8 cellular contexts compared by ENCODE assay signal in the genomic region with DNA sequence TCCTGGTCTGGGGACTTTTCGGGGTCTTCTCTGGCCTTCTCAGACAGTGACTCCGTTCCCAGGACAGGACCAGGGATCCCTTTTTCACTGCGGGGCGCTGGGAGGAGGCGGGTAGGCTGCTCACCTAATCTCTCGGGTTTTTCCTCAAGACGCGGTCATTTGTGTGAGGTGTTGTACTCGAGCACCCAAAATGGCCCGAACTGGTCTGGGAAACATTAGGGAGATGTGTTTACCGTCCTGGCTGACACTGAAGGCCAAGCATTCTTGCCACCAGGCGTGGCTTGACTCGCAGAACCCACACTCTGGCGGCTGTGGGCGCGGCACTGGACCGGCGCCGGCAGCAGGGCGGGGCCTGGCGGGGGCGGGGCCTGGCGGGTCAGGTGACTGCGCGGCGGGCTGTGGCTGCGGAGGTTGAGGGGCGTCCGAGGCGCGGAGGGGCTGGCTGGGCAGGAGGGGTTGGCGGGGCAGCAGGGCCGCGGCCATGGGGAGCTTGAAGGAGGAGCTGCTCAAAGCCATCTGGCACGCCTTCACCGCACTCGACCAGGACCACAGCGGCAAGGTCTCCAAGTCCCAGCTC. TPM values are rescaled to one million over a fixed set of nuclear protein-coding genes. Genes with fewer than 3 reads are reported as not detected.
A peak's percentile ranks its signal among the peaks of the same experiment; 100 is the strongest.
DNase-seq lines count a peak whose midpoint lies in the region; ATAC-seq, FAIRE-seq and TF ChIP-seq lines count a peak whose summit lies in the region.

A gene (plus strand): TSS at position 379 of the 577 bp plus-strand sequence. CDS start 103 bp downstream, at position 482.

- H3K4me3 Mint-ChIP-seq in neural progenitor cell, result peak within 1 kb of the TSS; percentile 93

- intact Hi-C loops in stomach (cut with DNase I; ENCODE audit: low total_unique reads), result no loop called here

- H3K27me3 ChIP-seq in neural progenitor cell, result no peaks in the 10 kb centered on the region
- no peaks in the 10 kb centered on the region for H3K27me3 ChIP-seq in stomach

- H3K27me3 Mint-ChIP-seq in neural progenitor cell (ENCODE audit: insufficient read depth, low read depth), result peaks cover 9% of the 10 kb centered on the region

- DNase-seq in Caki2 (ENCODE audit: low read depth) (peak; percentile 57), HS-27A (ENCODE audit: low read depth) (peak; percentile 73), RCC 7860 (ENCODE audit: low spot score) (peak; percentile 59), fibroblast of villous mesenchyme (ENCODE audit: low read depth) (peak; percentile 91), neural progenitor cell (ENCODE audit: low spot score) (peak; percentile 93), stomach (peak; percentile 90)
- peak; percentile 92 for DNase-seq in activated effector memory CD4-positive, alpha-beta T cell treated with anti-CD3 and anti-CD28 coated beads, Interleukin-2, amount 50 U/mL, for 16 hours

- H3K36me3 ChIP-seq in neural progenitor cell (peaks cover 8% of the 10 kb centered on the region), stomach (no peaks in the 10 kb centered on the region)

- peak within 1 kb of the TSS; percentile 96 for H2AFZ ChIP-seq in neural progenitor cell (replicated peaks)

- H3K4me1 Mint-ChIP-seq in neural progenitor cell, result peaks cover 10% of the 10 kb centered on the region

- in situ Hi-C loops in Caki2 (cut with HindIII; ENCODE audit: low pct_unique_long_range_greater_than_20kb, low sequenced_read_pairs), result no loop called here

- TF ChIP-seq CTCF in fibroblast of villous mesenchyme (IDR thresholded peaks at IDR 0.05; ENCODE audit: insufficient read depth, low read depth, low read length), result peak; percentile 58
- TF ChIP-seq CTCF in neural progenitor cell (IDR thresholded peaks at IDR 0.05), result peak; percentile 40
- peak in 5 of 7 experiments; percentile 30 to 57 (median 36) for TF ChIP-seq CTCF in stomach (IDR thresholded peaks at IDR 0.05)

- peak; percentile 73 for ATAC-seq in GM19468 (IDR thresholded peaks at IDR 0.05; ENCODE audit: extremely low read depth, unreplicated experiment)

- no peaks in the 10 kb centered on the region for H4K20me1 ChIP-seq in neural progenitor cell (ENCODE audit: low read depth)

- TF ChIP-seq EP300 in stomach (IDR thresholded peaks at IDR 0.05), result no peak

- H3K4me3 ChIP-seq in fibroblast of villous mesenchyme (ENCODE audit: low read depth, low read length) (peak within 1 kb of the TSS; percentile 75), neural progenitor cell (peak within 1 kb of the TSS; percentile 89), stomach (peak within 1 kb of the TSS; percentile 79 to 98 (median 87))

- H3K9me3 Mint-ChIP-seq in neural progenitor cell, result peaks cover 24% of the 10 kb centered on the region

- H3K79me2 ChIP-seq in neural progenitor cell (ENCODE audit: low read depth), result peaks cover 47% of the 10 kb centered on the region

- WGBS in stomach, 5 donors, result 0 to 2% (median 1%) methylated on average over 27 to 38 of the region's 38 CpGs

- H3K27ac Mint-ChIP-seq in neural progenitor cell, result peak within 1 kb of the TSS; percentile 46

- H3K4me1 ChIP-seq in neural progenitor cell (no peaks in the 10 kb centered on the region), stomach (peaks cover 0 to 36% (median 14%) of the 10 kb centered on the region in 4 donors)

- H3K9ac ChIP-seq in neural progenitor cell, result peak within 1 kb of the TSS; percentile 37

- no peak for FAIRE-seq in RCC 7860 (lab: Jason Lieb, UNC)

- peaks cover 17% of the 10 kb centered on the region for H3K36me3 Mint-ChIP-seq in neural progenitor cell

- peaks cover 17% of the 10 kb centered on the region for H3F3A ChIP-seq in neural progenitor cell (ENCODE audit: low read depth)

- H3K27ac ChIP-seq in neural progenitor cell, result no peak within 1 kb of the TSS
- H3K27ac ChIP-seq in stomach, result peak within 1 kb of the TSS; percentile 86 to 98 (median 95)

- peak within 1 kb of the TSS; percentile 90 for H3K4me2 ChIP-seq in neural progenitor cell

- H3K9me3 ChIP-seq in neural progenitor cell (ENCODE audit: low read depth), result peaks cover 10% of the 10 kb centered on the region
- peaks cover 0 to 7% (median 0%) of the 10 kb centered on the region in 4 donors for H3K9me3 ChIP-seq in stomach

- no peak for TF ChIP-seq POLR2A in stomach (IDR thresholded peaks at IDR 0.05)

RNA-seq across cellular contexts. Expression of the gene that starts here (rescaled TPM):
- 12.0 and 22.1 TPM in 2 replicates for total RNA-seq in Caki2 (2014; rRNA removed; shearing (Covaris generic); ENCODE audit: low replicate concordance)
- 52.8 and 63.0 TPM in 2 replicates for total RNA-seq in fibroblast of villous mesenchyme
- total RNA-seq in neural progenitor cell (ENCODE audit: low replicate concordance), result 18.3 and 25.5 TPM in 2 replicates
- 10 to 100 TPM; 18.2 to 39.5 (median 19.8) TPM for total RNA-seq in stomach
- 10 to 100 TPM in 2 of 3 donors, 1 to 10 TPM in 1; 5.1 to 11.0 (median 10.1) TPM for polyA plus RNA-seq in stomach
